ENCODE assay signal across 11 cellular contexts in genomic region chr11:9577551-9577950, GRCh38. TPM values are rescaled to one million over a fixed set of nuclear protein-coding genes. Genes with fewer than 3 reads are reported as not detected.
DNase-seq lines count a peak whose midpoint lies in the region; ATAC-seq and TF ChIP-seq lines count a peak whose summit lies in the region.
"Had no signal": no experiment of that assay in that cellular context is flagged by ENCODE, and none has a peak within 500 bp of the region (broad histone marks: within the 10 kb centered on the region; RNA-seq: fewer than 3 reads in every experiment).

No MANE protein-coding gene starts in this region.

- H3K36me3 ChIP-seq in CD4-positive, CD25-positive, alpha-beta regulatory T cell (ENCODE audit: control insufficient read depth, insufficient read depth, low read length), result peaks cover 7% of the 10 kb centered on the region
- peaks cover 55% of the 10 kb centered on the region for H3K36me3 ChIP-seq in Loucy (ENCODE audit: insufficient read depth, low read length)
- no peaks in the 10 kb centered on the region for H3K36me3 ChIP-seq in naive thymus-derived CD4-positive, alpha-beta T cell (ENCODE audit: control insufficient read depth in 2 of 3, insufficient read depth in 3 of 3, low read length in 3 of 3)

- H3K27me3 Mint-ChIP-seq in CD4-positive, CD25-positive, alpha-beta regulatory T cell, result no peaks in the 10 kb centered on the region
- no peaks in the 10 kb centered on the region for H3K27me3 Mint-ChIP-seq in central memory CD8-positive, alpha-beta T cell
- H3K27me3 Mint-ChIP-seq in naive thymus-derived CD4-positive, alpha-beta T cell, result peaks cover 0 to 22% (median 11%) of the 10 kb centered on the region in 5 donors

- POLR2A ChIA-PET in naive thymus-derived CD4-positive, alpha-beta T cell (lab: Charles Lee), result interaction anchor here (0.6 kb wide), 1 partner anchor 12 kb away, joined by 3 read pairs; no protein-coding TSS in a partner anchor

- H3K27ac ChIP-seq in CD4-positive, CD25-positive, alpha-beta regulatory T cell (ENCODE audit: insufficient read depth, low read length, poor library complexity, severe bottlenecking), result peak overlapping the region; percentile 80
- H3K27ac ChIP-seq in naive thymus-derived CD4-positive, alpha-beta T cell (ENCODE audit: low read depth, low read length), result no peak overlapping the region

- no peak overlapping the region for H2AFZ ChIP-seq in Loucy (ENCODE audit: low read length)

- CTCF ChIA-PET in naive thymus-derived CD4-positive, alpha-beta T cell (lab: Charles Lee), result interaction anchor here (1.0 kb wide), 1 partner anchor 43 kb away, joined by 5 read pairs; no protein-coding TSS in a partner anchor

- H3K4me3 ChIP-seq in CD4-positive, CD25-positive, alpha-beta regulatory T cell (ENCODE audit: low read depth, low read length), result peak overlapping the region; percentile 93
- peak overlapping the region; percentile 99 for H3K4me3 ChIP-seq in Loucy (ENCODE audit: low read length, poor library complexity, severe bottlenecking)
- H3K4me3 ChIP-seq in naive thymus-derived CD4-positive, alpha-beta T cell (ENCODE audit: low read length), result peak overlapping the region; percentile 33

- peaks cover 90% of the 10 kb centered on the region for H3K79me2 ChIP-seq in Loucy (ENCODE audit: insufficient read depth, low read length)

- H3K4me1 ChIP-seq in CD4-positive, CD25-positive, alpha-beta regulatory T cell (ENCODE audit: control insufficient read depth, insufficient read depth, low read length, poor library complexity, severe bottlenecking), result peaks cover 37% of the 10 kb centered on the region
- H3K4me1 ChIP-seq in Loucy (ENCODE audit: insufficient read depth, low read length, poor library complexity, severe bottlenecking), result peaks cover 48% of the 10 kb centered on the region
- peaks cover 9 to 11% of the 10 kb centered on the region in 2 donors for H3K4me1 ChIP-seq in naive thymus-derived CD4-positive, alpha-beta T cell (ENCODE audit: control insufficient read depth in 2 of 2, insufficient read depth in 2 of 2, low read length in 2 of 2)

- H3K9me3 ChIP-seq in CD4-positive, CD25-positive, alpha-beta regulatory T cell (ENCODE audit: control insufficient read depth in 2 of 2, low read length in 2 of 2), result no peaks in the 10 kb centered on the region
- H3K9me3 ChIP-seq in Loucy (ENCODE audit: insufficient read depth, low read depth, low read length), result no peaks in the 10 kb centered on the region
- no peaks in the 10 kb centered on the region for H3K9me3 ChIP-seq in naive thymus-derived CD4-positive, alpha-beta T cell (ENCODE audit: control insufficient read depth in 2 of 3, low read length in 3 of 3)

- H3K9me2 ChIP-seq in Loucy (replicated peaks; ENCODE audit: low read depth, low read length), result no peaks in the 10 kb centered on the region

- ATAC-seq in CD4-positive, CD25-positive, alpha-beta regulatory T cell (ENCODE audit: low read depth in 2 of 2), result no peak
- peak; percentile 8 for ATAC-seq in central memory CD8-positive, alpha-beta T cell (replicated peaks; ENCODE audit: extremely low read depth, poor library complexity, severe bottlenecking)
- no peak for ATAC-seq in naive thymus-derived CD4-positive, alpha-beta T cell
- no peak for ATAC-seq in HG03469 (IDR thresholded peaks at IDR 0.05; ENCODE audit: unreplicated experiment)
- no peak for ATAC-seq in HG03378 (IDR thresholded peaks at IDR 0.05; ENCODE audit: unreplicated experiment)

- H3K9me3 Mint-ChIP-seq in CD4-positive, CD25-positive, alpha-beta regulatory T cell, result no peaks in the 10 kb centered on the region
- no peaks in the 10 kb centered on the region for H3K9me3 Mint-ChIP-seq in central memory CD8-positive, alpha-beta T cell
- H3K9me3 Mint-ChIP-seq in naive thymus-derived CD4-positive, alpha-beta T cell, result no peaks in the 10 kb centered on the region

- peaks cover 71% of the 10 kb centered on the region for H4K20me1 ChIP-seq in Loucy (ENCODE audit: insufficient read depth, low read length, poor library complexity, severe bottlenecking)

- no peak for TF ChIP-seq CTCF in Loucy (conservative IDR thresholded peaks at IDR 0.05; ENCODE audit: low read length)

- H3K4me3 Mint-ChIP-seq in CD4-positive, CD25-positive, alpha-beta regulatory T cell, result peak overlapping the region; percentile 82 to 90 (median 84)
- H3K4me3 Mint-ChIP-seq in central memory CD8-positive, alpha-beta T cell, result peak overlapping the region; percentile 80
- H3K4me3 Mint-ChIP-seq in naive thymus-derived CD4-positive, alpha-beta T cell, result peak overlapping the region in 8 of 10 donors; percentile 7 to 78 (median 34)

- no peaks in the 10 kb centered on the region for H3F3A ChIP-seq in Loucy (ENCODE audit: low read depth)

- H3K27me3 ChIP-seq in CD4-positive, CD25-positive, alpha-beta regulatory T cell (ENCODE audit: control insufficient read depth, insufficient read depth, low read length), result no peaks in the 10 kb centered on the region
- no peaks in the 10 kb centered on the region for H3K27me3 ChIP-seq in Loucy (ENCODE audit: insufficient read depth, low read length, poor library complexity, severe bottlenecking)
- peaks cover 0 to 3% of the 10 kb centered on the region in 2 donors for H3K27me3 ChIP-seq in naive thymus-derived CD4-positive, alpha-beta T cell (ENCODE audit: control insufficient read depth in 2 of 2, insufficient read depth in 2 of 2, low read length in 2 of 2)

- H3K27ac Mint-ChIP-seq in CD4-positive, CD25-positive, alpha-beta regulatory T cell, result peak overlapping the region; percentile 76 to 98 (median 94)
- peak overlapping the region; percentile 96 for H3K27ac Mint-ChIP-seq in central memory CD8-positive, alpha-beta T cell (ENCODE audit: low read depth)
- peak overlapping the region in 3 of 9 donors; percentile 1 to 80 (median 10) for H3K27ac Mint-ChIP-seq in naive thymus-derived CD4-positive, alpha-beta T cell

- H3K4me2 ChIP-seq in Loucy (ENCODE audit: low read depth, low read length, poor library complexity, severe bottlenecking), result peak overlapping the region; percentile 94

- peak overlapping the region; percentile 93 for H3K9ac ChIP-seq in Loucy (ENCODE audit: low read depth, low read length, poor library complexity, severe bottlenecking)

- intact Hi-C loops in naive thymus-derived CD4-positive, alpha-beta T cell (cut with micrococcal nuclease), result loop anchor here (5.0 to 10.0 kb wide), 3 partner anchors 85 to 1277 kb away; partner anchors contain the start of genes ADM (in 1 of the 2), SWAP70 (in 1 of the 2) and ZBED5 (in 1 of the 2)

- peak in 2 of 3 donors; percentile 43 to 59 for DNase-seq in CD4-positive, CD25-positive, alpha-beta regulatory T cell
- DNase-seq in central memory CD8-positive, alpha-beta T cell (ENCODE audit: low spot score in 2 of 2), result no peak
- DNase-seq in naive thymus-derived CD4-positive, alpha-beta T cell, result no peak
- DNase-seq in cortex of kidney (lab: John Stamatoyannopoulos, UW) (no peak), NCI-H2029 treated with DMSO at 0.1 percent for 48 hours (lab: John Stamatoyannopoulos, UW) (no peak)
- DNase-seq: activated effector memory CD4-positive, alpha-beta T cell treated with Interleukin-2 at 50 U/mL for 16 hours; MV-4-11; stimulated activated CD4-positive, alpha-beta T cell treated with anti-CD3 and anti-CD28 coated beads, Interleukin-1b, Interleukin-23, amount 100 ng/mL, for 48 hours had no signal

- peaks cover 19% of the 10 kb centered on the region for H3K36me3 Mint-ChIP-seq in CD4-positive, CD25-positive, alpha-beta regulatory T cell
- peaks cover 17% of the 10 kb centered on the region for H3K36me3 Mint-ChIP-seq in central memory CD8-positive, alpha-beta T cell (ENCODE audit: insufficient read depth)
- peaks cover 0 to 42% (median 0%) of the 10 kb centered on the region in 5 donors for H3K36me3 Mint-ChIP-seq in naive thymus-derived CD4-positive, alpha-beta T cell

- H3K4me1 Mint-ChIP-seq in CD4-positive, CD25-positive, alpha-beta regulatory T cell, result peaks cover 20 to 53% (median 36%) of the 10 kb centered on the region in 4 donors
- peaks cover 37% of the 10 kb centered on the region for H3K4me1 Mint-ChIP-seq in central memory CD8-positive, alpha-beta T cell
- H3K4me1 Mint-ChIP-seq in naive thymus-derived CD4-positive, alpha-beta T cell, result peaks cover 0 to 57% (median 11%) of the 10 kb centered on the region in 7 donors

RNA-seq across cellular contexts. Expression of gene WEE1, which starts 4.1 kb away (rescaled TPM):
- 41.1 TPM for total RNA-seq in CD4-positive, CD25-positive, alpha-beta regulatory T cell
- polyA plus RNA-seq in CD4-positive, CD25-positive, alpha-beta regulatory T cell, result 10 to 100 TPM; 11.5 to 25.4 (median 18.9) TPM
- total RNA-seq in naive thymus-derived CD4-positive, alpha-beta T cell, result 10 to 100 TPM in 1 of 5 experiments, 1 to 10 TPM in 3, under 1 TPM in 1; 0.43 to 47.6 (median 1.9) TPM
- under 1 TPM; 0.43 to 0.44 TPM for polyA plus RNA-seq in naive thymus-derived CD4-positive, alpha-beta T cell

Comparison
In these comparisons a context has a peak if more than half of its experiments do, and no peak if none do; other contexts are left out.
1. DNase-seq: peak in CD4-positive, CD25-positive, alpha-beta regulatory T cell (2 of 3); none in central memory CD8-positive, alpha-beta T cell (0 of 2), naive thymus-derived CD4-positive, alpha-beta T cell (0 of 9), cortex of kidney (single experiment) and NCI-H2029 treated with DMSO at 0.1 percent for 48 hours (single experiment).
2. H3K4me3 ChIP-seq: peak in every context shown above with its lines; median percentile 99 in Loucy; 93 in CD4-positive, CD25-positive, alpha-beta regulatory T cell; 33 in naive thymus-derived CD4-positive, alpha-beta T cell.
3. H3K4me3 Mint-ChIP-seq: peak in every context shown above with its lines; median percentile 84 in CD4-positive, CD25-positive, alpha-beta regulatory T cell; 80 in central memory CD8-positive, alpha-beta T cell; 34 in naive thymus-derived CD4-positive, alpha-beta T cell.